ENCODE assay signal across 27 cellular contexts in the genomic region with DNA sequence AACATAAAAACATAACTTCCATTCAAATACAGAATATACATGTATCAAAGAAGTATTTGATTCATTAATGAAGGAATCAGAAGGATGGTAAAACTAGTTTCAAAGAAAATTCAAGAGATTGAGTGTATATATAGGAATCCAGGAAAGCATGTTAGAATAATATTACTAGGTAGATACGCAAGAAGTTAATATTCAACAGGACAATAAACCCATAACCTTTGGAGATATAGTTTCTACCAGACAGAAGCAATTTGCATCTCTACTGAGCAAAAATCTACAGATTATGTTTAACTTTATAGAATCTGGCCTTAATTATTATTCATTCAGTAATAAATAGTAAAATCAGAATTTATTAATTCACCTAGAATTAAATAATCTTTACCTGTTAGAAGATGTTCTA.
"Had no signal": no experiment of that assay in that cellular context is flagged by ENCODE, and none has a peak within 500 bp of the region (broad histone marks: within the 10 kb centered on the region; RNA-seq: fewer than 3 reads in every experiment).

No MANE protein-coding gene starts in this region.

- ATAC-seq: stimulated activated effector memory CD8-positive, alpha-beta T cell treated with anti-CD3 and anti-CD28 coated beads, Interleukin-12 subunit alpha, Interleukin-12 subunit beta, amount 100 ng/mL, for 72 hours; stimulated activated memory B cell treated with anti-CD40 and anti-IgM and Interleukin-4, amounts not matched to agents 10 μg/mL and 1 μg/mL and 100 μg/mL, for 72 hours; stimulated activated naive B cell treated with anti-CD40 and anti-IgM and Interleukin-4, amounts not matched to agents 10 μg/mL and 1 μg/mL and 100 μg/mL, for 72 hours; stimulated activated naive CD8-positive, alpha-beta T cell treated with anti-CD3 and anti-CD28 coated beads, Interleukin-15, amount 100 ng/mL, for 72 hours; stimulated activated naive CD8-positive, alpha-beta T cell treated with anti-CD3 and anti-CD28 coated beads, Interleukin-15, Interleukin-2, amounts not matched to agents 100 U/mL and 50 U/mL, for 24 hours; upper lobe of right lung had no signal

- H3K4me1 ChIP-seq: stomach, suprapubic skin, testis, thyroid gland, tibial artery, tibial nerve, upper lobe of left lung, upper lobe of right lung, uterus, vagina had no signal

- H3K9me3 ChIP-seq: stomach, suprapubic skin, testis, thoracic aorta, thyroid gland, tibial artery, tibial nerve, transverse colon, upper lobe of left lung, upper lobe of right lung, uterus, vagina had no signal

- H3K27ac ChIP-seq: stomach, suprapubic skin, testis, thoracic aorta, thyroid gland, tibial artery, tibial nerve, transverse colon, upper lobe of left lung, upper lobe of right lung, uterus, vagina had no signal

- DNase-seq: stimulated activated CD4-positive, alpha-beta T cell treated with anti-CD3 and anti-CD28 coated beads, Interleukin-2, amount 100 ng/mL, for 48 hours; stimulated activated CD4-positive, alpha-beta T cell treated with anti-CD3 and anti-CD28 coated beads, Interleukin-4, amount 100 ng/mL, for 1 hour; stimulated activated CD4-positive, alpha-beta T cell treated with anti-CD3 and anti-CD28 coated beads, Interleukin-4, amount 100 ng/mL, for 24 hours; stimulated activated CD4-positive, alpha-beta T cell treated with anti-CD3 and anti-CD28 coated beads, Interleukin-4, amount 100 ng/mL, for 4 hours; stimulated activated CD8-positive, alpha-beta memory T cell treated with anti-CD3 and anti-CD28 coated beads, Interleukin-4, amount 100 ng/mL, for 48 hours; stimulated activated naive B cell treated with anti-CD40 and anti-IgM and Interleukin-4, amounts not matched to agents 10 μg/mL and 1 μg/mL and 100 μg/mL, for 72 hours; stimulated activated naive CD4-positive, alpha-beta T cell; stimulated activated naive CD4-positive, alpha-beta T cell treated with Interleukin-2 at 50 U/mL for 16 hours; stimulated activated naive CD8-positive, alpha-beta T cell treated with anti-CD3 and anti-CD28 coated beads, Interleukin-15, amount 100 ng/mL, for 72 hours; stimulated activated naive CD8-positive, alpha-beta T cell treated with anti-CD3 and anti-CD28 coated beads, Interleukin-15, Interleukin-2, amounts not matched to agents 100 U/mL and 50 U/mL, for 24 hours; stomach; substantia nigra; testis; thyroid gland; tibial artery; transverse colon; trophoblast cell; upper lobe of left lung; upper lobe of right lung; uterus had no signal

- FAIRE-seq: urothelium cell line had no signal

- H3K27me3 ChIP-seq: stomach, suprapubic skin, testis, thyroid gland, tibial artery, tibial nerve, transverse colon, upper lobe of left lung, upper lobe of right lung, uterus, vagina had no signal

- H3K36me3 ChIP-seq: stomach, suprapubic skin, thoracic aorta, thyroid gland, tibial artery, tibial nerve, transverse colon, upper lobe of left lung, upper lobe of right lung, uterus, vagina had no signal

- H3K4me3 ChIP-seq: stomach, suprapubic skin, testis, thoracic aorta, thyroid gland, tibial artery, tibial nerve, transverse colon, upper lobe of left lung, upper lobe of right lung, uterus, vagina had no signal
